15 cellular contexts compared by ENCODE assay signal in genomic region chr21:38957575-38958340, GRCh38.
DNase-seq lines count a peak whose midpoint lies in the region; ATAC-seq and TF ChIP-seq lines count a peak whose summit lies in the region.
"Had no signal": no experiment of that assay in that cellular context is flagged by ENCODE, and none has a peak within 500 bp of the region (broad histone marks: within the 10 kb centered on the region; RNA-seq: fewer than 3 reads in every experiment).

No MANE protein-coding gene starts in this region.

- H3K9ac ChIP-seq in endocrine pancreas (ENCODE audit: control insufficient read depth, insufficient read depth, low read length) (no peak overlapping the region), endodermal cell (ENCODE audit: extremely low read depth, low read length, poor library complexity, severe bottlenecking) (no peak overlapping the region)
- H3K9ac ChIP-seq: KMS-11 had no signal

- H3K9me3 Mint-ChIP-seq in endodermal cell: peaks cover 20% of the 10 kb centered on the region

- H3K9me3 ChIP-seq in endocrine pancreas (ENCODE audit: control insufficient read depth, low read length) (no peaks in the 10 kb centered on the region), stomach (no peaks in the 10 kb centered on the region), endodermal cell (ENCODE audit: control insufficient read depth, low read length) (peaks cover 27% of the 10 kb centered on the region)

- H3K36me3 ChIP-seq in endocrine pancreas (ENCODE audit: control insufficient read depth, insufficient read depth, low read length) (no peaks in the 10 kb centered on the region), stomach (no peaks in the 10 kb centered on the region), endodermal cell (ENCODE audit: control insufficient read depth, insufficient read depth, low read length) (no peaks in the 10 kb centered on the region)

- H3K4me1 ChIP-seq in endocrine pancreas (ENCODE audit: control insufficient read depth, insufficient read depth, low read length) (peaks cover 5% of the 10 kb centered on the region), stomach (peaks cover 38 to 48% (median 44%) of the 10 kb centered on the region in 4 donors), endodermal cell (ENCODE audit: control insufficient read depth, insufficient read depth, low read length) (peaks cover 31% of the 10 kb centered on the region)

- peak overlapping the region; percentile 42 to 89 (median 78) for H3K27ac ChIP-seq in stomach
- no peak overlapping the region for H3K27ac ChIP-seq in endodermal cell (ENCODE audit: low read depth, low read length)
- H3K27ac ChIP-seq: KMS-11 had no signal

- H3K4me3 Mint-ChIP-seq in endodermal cell: no peak overlapping the region
- H3K4me3 Mint-ChIP-seq: central memory CD8-positive, alpha-beta T cell; stimulated activated memory B cell treated with anti-CD40 and anti-IgM and Interleukin-4, amounts not matched to agents 10 μg/mL and 1 μg/mL and 100 μg/mL, for 72 hours had no signal

- no peak overlapping the region for H3K27ac Mint-ChIP-seq in endodermal cell
- H3K27ac Mint-ChIP-seq: activated naive CD4-positive, alpha-beta T cell treated with anti-CD3 and anti-CD28 coated beads, Interleukin-2, amount 50 U/mL, for 72 hours; stimulated activated memory B cell treated with anti-CD40 and anti-IgM and Interleukin-4, amounts not matched to agents 10 μg/mL and 1 μg/mL and 100 μg/mL, for 72 hours had no signal

- ATAC-seq in GM18505 (IDR thresholded peaks at IDR 0.05; ENCODE audit: unreplicated experiment): no peak
- ATAC-seq: activated naive CD4-positive, alpha-beta T cell treated with anti-CD3 and anti-CD28 coated beads, Interleukin-2, amount 50 U/mL, for 72 hours; stimulated activated memory B cell treated with anti-CD40 and anti-IgM and Interleukin-4, amounts not matched to agents 10 μg/mL and 1 μg/mL and 100 μg/mL, for 72 hours had no signal

- H3K4me3 ChIP-seq in endocrine pancreas (ENCODE audit: control insufficient read depth, insufficient read depth, low read length): peak overlapping the region; percentile 60
- no peak overlapping the region for H3K4me3 ChIP-seq in stomach
- no peak overlapping the region for H3K4me3 ChIP-seq in endodermal cell (ENCODE audit: low read length)

- H3K27me3 ChIP-seq in endocrine pancreas (ENCODE audit: control insufficient read depth, insufficient read depth, low read length): no peaks in the 10 kb centered on the region
- H3K27me3 ChIP-seq in stomach: no peaks in the 10 kb centered on the region
- no peaks in the 10 kb centered on the region for H3K27me3 ChIP-seq in endodermal cell (ENCODE audit: control insufficient read depth, insufficient read depth, low read length, poor library complexity, severe bottlenecking)

- TF ChIP-seq POLR2A in stomach (IDR thresholded peaks at IDR 0.05) (no peak), GM18505 (IDR thresholded peaks at IDR 0.05; ENCODE audit: borderline replicate concordance, extremely low read depth, insufficient read depth, insufficient read length) (no peak)

- H3K36me3 Mint-ChIP-seq in endodermal cell (ENCODE audit: low read depth): peaks cover 11% of the 10 kb centered on the region
- H3K36me3 Mint-ChIP-seq: stimulated activated memory B cell treated with anti-CD40 and anti-IgM and Interleukin-4, amounts not matched to agents 10 μg/mL and 1 μg/mL and 100 μg/mL, for 72 hours had no signal

- peaks cover 66% of the 10 kb centered on the region for H3K4me1 Mint-ChIP-seq in endodermal cell
- H3K4me1 Mint-ChIP-seq: central memory CD8-positive, alpha-beta T cell; stimulated activated memory B cell treated with anti-CD40 and anti-IgM and Interleukin-4, amounts not matched to agents 10 μg/mL and 1 μg/mL and 100 μg/mL, for 72 hours had no signal

- H3K27me3 Mint-ChIP-seq in endodermal cell (ENCODE audit: insufficient read depth): peaks cover 2% of the 10 kb centered on the region

- WGBS in stomach, 5 donors: 43 to 61% (median 57%) methylated on average over 6 of the region's 6 CpGs
- 73 to 87% methylated on average over 4 to 6 of the region's 6 CpGs for WGBS in endodermal cell (ENCODE audit: insufficient coverage in 1 of 2, insufficient read length in 1 of 2), 2 experiments

- TF ChIP-seq EP300 in stomach (IDR thresholded peaks at IDR 0.05): no peak

- DNase-seq in NCI-H1105 treated with DMSO at 0.1 percent for 48 hours (lab: John Stamatoyannopoulos, UW): peak; percentile 28
- no peak for DNase-seq in NCI-H1105 (lab: John Stamatoyannopoulos, UW)
- DNase-seq in NCI-H345 treated with DMSO at 0.1 percent for 48 hours (lab: John Stamatoyannopoulos, UW; ENCODE audit: unreplicated experiment): peak; percentile 68
- DNase-seq in stomach: no peak
- DNase-seq in endodermal cell: no peak
- DNase-seq in GOT3 (lab: John Stamatoyannopoulos, UW): no peak
- DNase-seq: activated CD4-positive, CD25-positive, alpha-beta regulatory T cell; NCI-H2171; stimulated activated CD4-positive, alpha-beta T cell treated with anti-CD3 and anti-CD28 coated beads, Interleukin-4, amount 100 ng/mL, for 4 hours had no signal

- TF ChIP-seq CTCF in stomach (IDR thresholded peaks at IDR 0.05) (no peak), endodermal cell (conservative IDR thresholded peaks at IDR 0.05) (no peak)

- intact Hi-C loops in stomach (cut with DNase I; ENCODE audit: low total_unique reads): no loop called here

Comparison
In these comparisons a context has a peak if more than half of its experiments do, and no peak if none do; other contexts are left out.
1. DNase-seq: peak in NCI-H1105 treated with DMSO at 0.1 percent for 48 hours (single experiment) and NCI-H345 treated with DMSO at 0.1 percent for 48 hours (single experiment); none in NCI-H1105 (single experiment), stomach (single experiment), endodermal cell (single experiment) and GOT3 (single experiment).